Comparison of ENCODE assay signal across 20 cellular contexts in genomic region chr10:5788969-5789368, GRCh38. TPM values are rescaled to one million over a fixed set of nuclear protein-coding genes. Genes with fewer than 3 reads are reported as not detected.
DNase-seq lines count a peak whose midpoint lies in the region; ATAC-seq and TF ChIP-seq lines count a peak whose summit lies in the region.
"Had no signal": no experiment of that assay in that cellular context is flagged by ENCODE, and none has a peak within 500 bp of the region (broad histone marks: within the 10 kb centered on the region; RNA-seq: fewer than 3 reads in every experiment).

No MANE protein-coding gene starts in this region.

- CTCF ChIA-PET in T-cell (lab: Charles Lee) = interaction anchor here in 1 of 2 donors (1.3 kb wide), 1 partner anchor 13 kb away, joined by 3 read pairs; no protein-coding TSS in a partner anchor

- H3K9me3 Mint-ChIP-seq in activated naive CD8-positive, alpha-beta T cell (ENCODE audit: low read depth) = peaks cover 5% of the 10 kb centered on the region
- peaks cover 3% of the 10 kb centered on the region for H3K9me3 Mint-ChIP-seq in activated naive CD8-positive, alpha-beta T cell treated with anti-CD3 and anti-CD28 coated beads, Interleukin-2, amount 50 U/mL, for 24 hours
- H3K9me3 Mint-ChIP-seq in T-cell = peaks cover 0 to 8% (median 6%) of the 10 kb centered on the region in 3 donors
- H3K9me3 Mint-ChIP-seq in immature natural killer cell = no peaks in the 10 kb centered on the region

- H3K4me3 ChIP-seq in tibial nerve = no peak overlapping the region
- no peak overlapping the region for H3K4me3 ChIP-seq in suprapubic skin
- H3K4me3 ChIP-seq: lung, mucosa of descending colon, neural progenitor cell, right lobe of liver, upper lobe of left lung had no signal

- no peak for DNase-seq in activated naive CD8-positive, alpha-beta T cell treated with anti-CD3 and anti-CD28 coated beads, Interleukin-2, amount 50 U/mL, for 24 hours
- DNase-seq in T-cell (peak in 5 of 34 experiments; percentile 8 to 30 (median 14)), immature natural killer cell (no peak), islet precursor cell (no peak), tibial nerve (ENCODE audit: low spot score in 2 of 2) (no peak), suprapubic skin (ENCODE audit: low spot score in 2 of 2) (no peak)
- DNase-seq: activated effector memory CD4-positive, alpha-beta T cell treated with anti-CD3 and anti-CD28 coated beads, Interleukin-2, amount 50 U/mL, for 16 hours; DMS53; effector CD4-positive, alpha-beta T cell; glutamatergic neuron; mucosa of descending colon; NCI-H1436; NCI-H2107; NCI-H748 treated with DMSO at 0.1 percent for 48 hours; right lobe of liver; stimulated activated CD4-positive, alpha-beta T cell treated with anti-CD3 and anti-CD28 coated beads, Interleukin-2, amount 100 ng/mL, for 48 hours; upper lobe of left lung had no signal

- H3K4me3 Mint-ChIP-seq in activated naive CD8-positive, alpha-beta T cell = peak overlapping the region; percentile 17
- no peak overlapping the region for H3K4me3 Mint-ChIP-seq in activated naive CD8-positive, alpha-beta T cell treated with anti-CD3 and anti-CD28 coated beads, Interleukin-2, amount 50 U/mL, for 24 hours
- H3K4me3 Mint-ChIP-seq in T-cell = peak overlapping the region in 1 of 3 donors; percentile 42
- peak overlapping the region in 1 of 5 donors; percentile 27 for H3K4me3 Mint-ChIP-seq in immature natural killer cell
- H3K4me3 Mint-ChIP-seq: neural progenitor cell had no signal

- POLR2A ChIA-PET in T-cell (lab: Charles Lee) = no interaction called here

- TF ChIP-seq POLR2A in tibial nerve (IDR thresholded peaks at IDR 0.05) = no peak
- TF ChIP-seq POLR2A in suprapubic skin (IDR thresholded peaks at IDR 0.05) = no peak

- no peak for TF ChIP-seq CTCF in tibial nerve (IDR thresholded peaks at IDR 0.05)
- no peak for TF ChIP-seq CTCF in suprapubic skin (IDR thresholded peaks at IDR 0.05)

- H3K4me1 Mint-ChIP-seq in activated naive CD8-positive, alpha-beta T cell (ENCODE audit: low read depth) = peaks cover 23% of the 10 kb centered on the region
- peaks cover 11% of the 10 kb centered on the region for H3K4me1 Mint-ChIP-seq in activated naive CD8-positive, alpha-beta T cell treated with anti-CD3 and anti-CD28 coated beads, Interleukin-2, amount 50 U/mL, for 24 hours
- peaks cover 27 to 32% (median 28%) of the 10 kb centered on the region in 3 donors for H3K4me1 Mint-ChIP-seq in T-cell
- peaks cover 20 to 33% of the 10 kb centered on the region in 2 donors for H3K4me1 Mint-ChIP-seq in immature natural killer cell
- H3K4me1 Mint-ChIP-seq: neural progenitor cell had no signal

- no peak for ATAC-seq in activated naive CD8-positive, alpha-beta T cell treated with anti-CD3 and anti-CD28 coated beads, Interleukin-2, amount 50 U/mL, for 24 hours
- peak in 3 of 4 experiments; percentile 53 to 64 (median 62) for ATAC-seq in T-cell (replicated peaks in 1 of 4)
- ATAC-seq: mucosa of descending colon, right lobe of liver had no signal

- H3K27me3 ChIP-seq in tibial nerve (no peaks in the 10 kb centered on the region), suprapubic skin (no peaks in the 10 kb centered on the region)
- H3K27me3 ChIP-seq: neural progenitor cell, right lobe of liver, upper lobe of left lung had no signal

- H3K27ac ChIP-seq in tibial nerve (no peak overlapping the region), suprapubic skin (no peak overlapping the region)
- H3K27ac ChIP-seq: neural progenitor cell, right lobe of liver, upper lobe of left lung had no signal

- WGBS in tibial nerve, 2 donors = 88 to 92% methylated on average over 5 of the region's 5 CpGs
- WGBS in suprapubic skin = 85% methylated on average over 5 of the region's 5 CpGs

- no peaks in the 10 kb centered on the region for H3K27me3 Mint-ChIP-seq in activated naive CD8-positive, alpha-beta T cell
- no peaks in the 10 kb centered on the region for H3K27me3 Mint-ChIP-seq in activated naive CD8-positive, alpha-beta T cell treated with anti-CD3 and anti-CD28 coated beads, Interleukin-2, amount 50 U/mL, for 24 hours
- H3K27me3 Mint-ChIP-seq in T-cell (no peaks in the 10 kb centered on the region), immature natural killer cell (ENCODE audit: low read depth in 3 of 3) (no peaks in the 10 kb centered on the region)

- H3K9me3 ChIP-seq in tibial nerve (no peaks in the 10 kb centered on the region), suprapubic skin (no peaks in the 10 kb centered on the region)
- H3K9me3 ChIP-seq: mucosa of descending colon, right lobe of liver, upper lobe of left lung had no signal

- TF ChIP-seq EP300 in tibial nerve (IDR thresholded peaks at IDR 0.05) (no peak), suprapubic skin (IDR thresholded peaks at IDR 0.05) (no peak)

- peak overlapping the region; percentile 41 for H3K27ac Mint-ChIP-seq in activated naive CD8-positive, alpha-beta T cell
- no peak overlapping the region for H3K27ac Mint-ChIP-seq in activated naive CD8-positive, alpha-beta T cell treated with anti-CD3 and anti-CD28 coated beads, Interleukin-2, amount 50 U/mL, for 24 hours
- H3K27ac Mint-ChIP-seq in T-cell = peak overlapping the region; percentile 82 to 84
- peak overlapping the region in 4 of 6 donors; percentile 29 to 82 (median 74) for H3K27ac Mint-ChIP-seq in immature natural killer cell
- H3K27ac Mint-ChIP-seq: neural progenitor cell had no signal

- H3K36me3 Mint-ChIP-seq in activated naive CD8-positive, alpha-beta T cell = peaks cover 31% of the 10 kb centered on the region
- peaks cover 73% of the 10 kb centered on the region for H3K36me3 Mint-ChIP-seq in activated naive CD8-positive, alpha-beta T cell treated with anti-CD3 and anti-CD28 coated beads, Interleukin-2, amount 50 U/mL, for 24 hours (ENCODE audit: low read depth)
- peaks cover 68% of the 10 kb centered on the region for H3K36me3 Mint-ChIP-seq in T-cell
- peaks cover 36 to 55% (median 39%) of the 10 kb centered on the region in 3 donors for H3K36me3 Mint-ChIP-seq in immature natural killer cell

- H3K36me3 ChIP-seq in tibial nerve = peaks cover 3 to 98% (median 29%) of the 10 kb centered on the region in 3 donors
- peaks cover 83% of the 10 kb centered on the region for H3K36me3 ChIP-seq in suprapubic skin

- H3K4me1 ChIP-seq in tibial nerve (no peaks in the 10 kb centered on the region), suprapubic skin (no peaks in the 10 kb centered on the region)
- H3K4me1 ChIP-seq: neural progenitor cell had no signal

RNA-seq across cellular contexts. Expression of gene GDI2, which starts 24.3 kb away (rescaled TPM):
- total RNA-seq in T-cell (100 to 1,000 TPM in 4 of 5 donors, 10 to 100 TPM in 1; 96.2 to 130 (median 118) TPM), tibial nerve (100 to 1,000 TPM; 175 to 225 (median 199) TPM), suprapubic skin (100 to 1,000 TPM; 243 to 270 (median 256) TPM)
- polyA plus RNA-seq in immature natural killer cell = 100 to 1,000 TPM; 181 to 290 (median 199) TPM
